8 cellular contexts compared by ENCODE assay signal in genomic region chr19:38852231-38853044, GRCh38. TPM values are rescaled to one million over a fixed set of nuclear protein-coding genes. Genes with fewer than 3 reads are reported as not detected.
DNase-seq lines count a peak whose midpoint lies in the region; ATAC-seq, FAIRE-seq and TF ChIP-seq lines count a peak whose summit lies in the region.

No MANE protein-coding gene starts in this region.

- peak overlapping the region; percentile 75 for H2AFZ ChIP-seq in KMS-11 (ENCODE audit: low read depth)

- H3K4me3 ChIP-seq in KMS-11 (IDR thresholded peaks at IDR 0.05; ENCODE audit: insufficient read depth, low read depth, low read length) (no peak overlapping the region), kidney (ENCODE audit: low read length in 2 of 2) (peak overlapping the region; percentile 48 to 92)

- peak overlapping the region; percentile 81 for H3K4me2 ChIP-seq in KMS-11

- no peak for FAIRE-seq in kidney (lab: Jason Lieb, UNC)

- no peaks in the 10 kb centered on the region for H3K9me3 ChIP-seq in kidney (ENCODE audit: control insufficient read depth in 1 of 2, low read length in 2 of 2)

- H3K36me3 ChIP-seq in KMS-11 (ENCODE audit: insufficient read depth), result peaks cover 9% of the 10 kb centered on the region; the same call in 1 of the 2 replicates
- peaks cover 3 to 4% of the 10 kb centered on the region in 2 donors for H3K36me3 ChIP-seq in kidney (ENCODE audit: control insufficient read depth in 1 of 2, insufficient read depth in 2 of 2, low read length in 2 of 2)

- peaks cover 22% of the 10 kb centered on the region for H3K79me2 ChIP-seq in KMS-11 (ENCODE audit: insufficient read depth, low read depth)

- intact Hi-C loops in kidney (cut with DNase I), result no loop called here

- no peak for TF ChIP-seq CTCF in KMS-11 (conservative IDR thresholded peaks at IDR 0.05; ENCODE audit: low read depth, low read length)
- no peak for TF ChIP-seq CTCF in VCaP (conservative IDR thresholded peaks at IDR 0.05)
- TF ChIP-seq CTCF in kidney (IDR thresholded peaks at IDR 0.05; ENCODE audit: borderline replicate concordance, extremely low read depth, insufficient read depth), result no peak

- DNase-seq in Caki2 (ENCODE audit: low read depth), result peak; percentile 78
- peak; percentile 48 for DNase-seq in central memory CD4-positive, alpha-beta T cell
- DNase-seq in kidney, result peak; percentile 92
- DNase-seq in stimulated activated CD4-positive, alpha-beta T cell treated with anti-CD3 and anti-CD28 coated beads, Interleukin-12 subunit alpha, Interleukin-12 subunit beta, amount 100 ng/mL, for 4 hours, result peak; percentile 44

- in situ Hi-C loops in Caki2 (cut with HindIII; ENCODE audit: low pct_unique_long_range_greater_than_20kb, low sequenced_read_pairs), result no loop called here

- no peaks in the 10 kb centered on the region for H4K20me1 ChIP-seq in KMS-11 (ENCODE audit: insufficient read depth)

- H3K9ac ChIP-seq in KMS-11 (peak overlapping the region; percentile 92), kidney (ENCODE audit: low read length in 2 of 2) (peak overlapping the region; percentile 41 to 87)

- H3K27me3 ChIP-seq in KMS-11 (ENCODE audit: insufficient read depth, low read depth), result no peaks in the 10 kb centered on the region

- H3K27ac ChIP-seq in KMS-11 (peak overlapping the region; percentile 80), VCaP (peak overlapping the region; percentile 100), kidney (ENCODE audit: low read depth in 2 of 2, low read length in 2 of 2) (peak overlapping the region; percentile 98)

- H3K4me1 ChIP-seq in KMS-11 (ENCODE audit: low read depth, poor library complexity, severe bottlenecking), result peaks cover 31% of the 10 kb centered on the region
- H3K4me1 ChIP-seq in kidney (ENCODE audit: control insufficient read depth in 1 of 2, insufficient read depth in 1 of 2, low read depth in 1 of 2, low read length in 2 of 2), result peaks cover 10 to 29% of the 10 kb centered on the region in 2 donors

- no peak for ATAC-seq in HG02852 (IDR thresholded peaks at IDR 0.05; ENCODE audit: unreplicated experiment)
- ATAC-seq in HG02884 (IDR thresholded peaks at IDR 0.05; ENCODE audit: unreplicated experiment), result no peak

RNA-seq across cellular contexts. Expression of gene HNRNPL, which starts 2.7 kb away (rescaled TPM):
- 501 and 509 TPM in 2 replicates for total RNA-seq in Caki2 (2014; rRNA removed; shearing (Covaris generic); ENCODE audit: low replicate concordance)
- 278 TPM for total RNA-seq in kidney
- 168 TPM for polyA plus RNA-seq in kidney (ENCODE audit: insufficient read depth, low read depth, low replicate concordance)

RNA-seq across cellular contexts. Expression of gene ECH1, which starts 20.8 kb away (rescaled TPM):
- total RNA-seq in Caki2 (2014; rRNA removed; shearing (Covaris generic); ENCODE audit: low replicate concordance), result 241 and 276 TPM in 2 replicates
- total RNA-seq in kidney, result 167 TPM
- polyA plus RNA-seq in kidney (ENCODE audit: insufficient read depth, low read depth, low replicate concordance), result 534 TPM

RNA-seq across cellular contexts. Expression of gene RINL, which starts 25.6 kb away (rescaled TPM):
- 9.9 and 12.6 TPM in 2 replicates for total RNA-seq in Caki2 (2014; rRNA removed; shearing (Covaris generic); ENCODE audit: low replicate concordance)
- 13.0 TPM for total RNA-seq in kidney
- 9.5 TPM for polyA plus RNA-seq in kidney (ENCODE audit: insufficient read depth, low read depth, low replicate concordance)

RNA-seq across cellular contexts. Expression of gene LGALS4, which starts 39.7 kb away (rescaled TPM):
- not detected in 2 replicates for total RNA-seq in Caki2 (2014; rRNA removed; shearing (Covaris generic); ENCODE audit: low replicate concordance)
- total RNA-seq in kidney, result 12.2 TPM
- polyA plus RNA-seq in kidney (ENCODE audit: insufficient read depth, low read depth, low replicate concordance), result 1.2 TPM

RNA-seq across cellular contexts. Expression of gene SIRT2, which starts 47.0 kb away (rescaled TPM):
- 53.9 and 58.1 TPM in 2 replicates for total RNA-seq in Caki2 (2014; rRNA removed; shearing (Covaris generic); ENCODE audit: low replicate concordance)
- total RNA-seq in kidney, result 36.0 TPM
- 56.9 TPM for polyA plus RNA-seq in kidney (ENCODE audit: insufficient read depth, low read depth, low replicate concordance)
